13 cellular contexts compared by ENCODE assay signal in the genomic region with DNA sequence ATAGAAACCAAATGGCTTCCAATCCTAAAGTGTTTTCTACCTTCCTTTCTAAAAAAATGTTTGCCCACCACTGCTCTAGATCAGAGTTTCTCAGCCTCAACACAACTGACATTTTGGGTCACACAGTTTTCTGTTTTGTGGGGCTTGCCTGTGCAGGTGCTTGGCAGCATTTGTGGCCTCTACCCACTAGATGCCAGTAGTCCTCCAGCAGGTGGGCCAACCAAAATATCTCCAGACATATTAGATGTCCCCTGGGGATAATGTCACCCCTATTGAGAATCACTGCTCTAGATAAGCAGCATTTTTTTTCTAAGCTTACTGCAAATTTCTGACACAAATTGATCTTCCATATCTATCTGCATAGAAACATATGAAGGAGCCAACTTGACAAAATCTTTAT. TPM values are rescaled to one million over a fixed set of nuclear protein-coding genes. Genes with fewer than 3 reads are reported as not detected.
DNase-seq lines count a peak whose midpoint lies in the region; ATAC-seq and TF ChIP-seq lines count a peak whose summit lies in the region.
"Had no signal": no experiment of that assay in that cellular context is flagged by ENCODE, and none has a peak within 500 bp of the region (broad histone marks: within the 10 kb centered on the region; RNA-seq: fewer than 3 reads in every experiment).

No MANE protein-coding gene starts in this region.

- H3K36me3 ChIP-seq in PC-3 (ENCODE audit: low read depth, low read length) = no peaks in the 10 kb centered on the region
- H3K36me3 ChIP-seq: uterus had no signal

- H3K4me2 ChIP-seq in PC-3 (ENCODE audit: low read length) = no peak overlapping the region

- peak; percentile 88 for ATAC-seq in GM18909 (IDR thresholded peaks at IDR 0.05; ENCODE audit: poor library complexity, unreplicated experiment)
- ATAC-seq in HG02678 (IDR thresholded peaks at IDR 0.05; ENCODE audit: unreplicated experiment) = peak; percentile 80
- no peak for ATAC-seq in PC-3
- no peak for ATAC-seq in HG03095 (IDR thresholded peaks at IDR 0.05; ENCODE audit: unreplicated experiment)

- H3K4me3 ChIP-seq in PC-3 (ENCODE audit: low read length) = no peak overlapping the region
- H3K4me3 ChIP-seq: dorsolateral prefrontal cortex, uterus had no signal

- TF ChIP-seq CTCF in GM10266 (IDR thresholded peaks at IDR 0.05; ENCODE audit: control insufficient read depth, insufficient read depth, low read depth, missing control alignments) (peak; percentile 33), PC-3 (conservative IDR thresholded peaks at IDR 0.05; ENCODE audit: low read depth, low read length) (0 out of 2 replicates have a peak, but pooled peaks have one; percentile 31)

- intact Hi-C loops in PC-3 (cut with micrococcal nuclease) = no loop called here

- H3K27ac ChIP-seq in PC-3 (ENCODE audit: low read length) = no peak overlapping the region
- H3K27ac ChIP-seq: dorsolateral prefrontal cortex, uterus had no signal

- no peak overlapping the region for H2AFZ ChIP-seq in PC-3 (ENCODE audit: low read length)

- DNase-seq in GM10266 (ENCODE audit: extremely low spot score) = no peak
- DNase-seq in PC-3 = no peak
- no peak for DNase-seq in superior temporal gyrus (ENCODE audit: extremely low spot score)
- no peak for DNase-seq in dedifferentiated amniotic fluid mesenchymal stem cell (ENCODE audit: extremely low spot score)
- no peak for DNase-seq in activated CD4-positive, alpha-beta T cell treated with anti-CD3 and anti-CD28 coated beads for 1 hour
- DNase-seq: C1 segment of cervical spinal cord, dorsolateral prefrontal cortex, HCEC 1CT, NCI-H1092 treated with DMSO at 0.1 percent for 48 hours, uterus had no signal

- no peaks in the 10 kb centered on the region for H3K9me2 ChIP-seq in PC-3 (replicated peaks; ENCODE audit: low read length)

- CTCF ChIA-PET in PC-3 (lab: Charles Lee) = no interaction called here

- H3K9me3 ChIP-seq in PC-3 (ENCODE audit: low read length) = no peaks in the 10 kb centered on the region
- H3K9me3 ChIP-seq: uterus had no signal

- POLR2A ChIA-PET in PC-3 (lab: Charles Lee; ENCODE audit: unreplicated experiment) = no interaction called here

- no peak overlapping the region for H3K9ac ChIP-seq in PC-3 (ENCODE audit: low read length)

- no peaks in the 10 kb centered on the region for H3F3A ChIP-seq in PC-3 (ENCODE audit: low read length, unreplicated experiment)

- BruUV-seq in PC-3 (replicated peaks; lab: Mats Ljungman, UMichigan) = no TSS peak

- no peaks in the 10 kb centered on the region for H4K20me1 ChIP-seq in PC-3 (ENCODE audit: low read length)

- H3K4me1 ChIP-seq in PC-3 (ENCODE audit: insufficient read depth, low read length) = no peaks in the 10 kb centered on the region
- H3K4me1 ChIP-seq: uterus had no signal

- no peaks in the 10 kb centered on the region for H3K79me2 ChIP-seq in PC-3 (ENCODE audit: low read length)

- no peaks in the 10 kb centered on the region for H3K27me3 ChIP-seq in PC-3 (ENCODE audit: low read length)
- H3K27me3 ChIP-seq: dorsolateral prefrontal cortex, uterus had no signal

RNA-seq across cellular contexts. Expression of a gene that starts 26.3 kb away (rescaled TPM):
- total RNA-seq in PC-3 (2014; rRNA removed) = 2.9 and 4.0 TPM in 2 replicates

RNA-seq across cellular contexts. Expression of a gene that starts 53.0 kb away (rescaled TPM):
- 2.5 and 3.1 TPM in 2 replicates for total RNA-seq in PC-3 (2014; rRNA removed)

Comparison
In these comparisons a context has a peak if more than half of its experiments do, and no peak if none do; other contexts are left out.
1. ATAC-seq: peak in GM18909 (single experiment) and HG02678 (single experiment); none in PC-3 (single experiment) and HG03095 (single experiment).